Comparison of ENCODE assay signal across 36 cellular contexts in the genomic region with DNA sequence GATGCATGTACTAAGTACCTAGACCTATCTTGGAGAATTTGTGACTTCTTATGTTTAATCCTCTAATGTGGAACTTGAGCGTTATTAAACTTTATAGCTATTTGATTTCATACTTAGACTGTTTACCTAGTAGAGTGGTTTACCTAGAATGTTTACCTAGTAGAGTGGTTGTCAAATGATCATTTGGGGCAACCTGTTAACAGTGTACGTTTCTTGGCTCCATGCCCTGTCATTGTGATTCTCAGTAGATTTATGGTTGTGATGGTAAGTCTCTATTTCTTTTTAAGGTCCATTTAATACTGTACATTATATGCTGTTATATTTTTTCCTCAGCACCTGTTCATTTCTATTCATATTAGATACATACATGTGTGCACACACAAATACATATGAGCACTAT.
DNase-seq lines count a peak whose midpoint lies in the region; FAIRE-seq and TF ChIP-seq lines count a peak whose summit lies in the region.
"Had no signal": no experiment of that assay in that cellular context is flagged by ENCODE, and none has a peak within 500 bp of the region (broad histone marks: within the 10 kb centered on the region; RNA-seq: fewer than 3 reads in every experiment).

No MANE protein-coding gene starts in this region.

- POLR2A ChIA-PET in A673 (lab: Charles Lee; ENCODE audit: low non-redundant PET), result interaction anchor here (0.7 kb wide), 1 partner anchor 11 kb away, joined by 3 read pairs; no protein-coding TSS in a partner anchor

- no peak for TF ChIP-seq EP300 in Ishikawa (IDR thresholded peaks at IDR 0.05; ENCODE audit: borderline replicate concordance)

- FAIRE-seq in kidney (lab: Jason Lieb, UNC), result no peak
- FAIRE-seq: A549, D721Med, endothelial cell of umbilical vein, frontal cortex, GM12878, HepG2, keratinocyte, small intestine had no signal

- CTCF ChIA-PET in A673 (lab: Charles Lee), result no interaction called here

- no peaks in the 10 kb centered on the region for H3K27me3 Mint-ChIP-seq in endothelial cell (ENCODE audit: unreplicated experiment)
- H3K27me3 Mint-ChIP-seq: CD4-positive, CD25-positive, alpha-beta regulatory T cell had no signal

- H3K4me1 ChIP-seq in A673 (ENCODE audit: insufficient read depth, low read length, poor library complexity, severe bottlenecking) (no peaks in the 10 kb centered on the region), prostate gland (replicated peaks) (no peaks in the 10 kb centered on the region), kidney (ENCODE audit: control insufficient read depth in 1 of 2, insufficient read depth in 1 of 2, low read depth in 1 of 2, low read length in 2 of 2) (no peaks in the 10 kb centered on the region)
- H3K4me1 ChIP-seq: A549, heart right ventricle, right atrium auricular region, SJSA1, upper lobe of right lung had no signal

- no peak overlapping the region for H3K4me3 Mint-ChIP-seq in endothelial cell (ENCODE audit: unreplicated experiment)
- H3K4me3 Mint-ChIP-seq: CD4-positive, CD25-positive, alpha-beta regulatory T cell; H9 had no signal

- H3K9me3 Mint-ChIP-seq in endothelial cell (ENCODE audit: unreplicated experiment), result no peaks in the 10 kb centered on the region
- H3K9me3 Mint-ChIP-seq: activated naive CD4-positive, alpha-beta T cell treated with anti-CD3 and anti-CD28 coated beads, Interleukin-2, amount 50 U/mL, for 72 hours had no signal

- H3K36me3 ChIP-seq in A673 (ENCODE audit: insufficient read depth, low read length, poor library complexity, severe bottlenecking), result no peaks in the 10 kb centered on the region
- H3K36me3 ChIP-seq in prostate gland, result no peaks in the 10 kb centered on the region
- no peaks in the 10 kb centered on the region for H3K36me3 ChIP-seq in kidney (ENCODE audit: control insufficient read depth in 1 of 2, insufficient read depth in 2 of 2, low read length in 2 of 2)
- H3K36me3 ChIP-seq: brain microvascular endothelial cell, heart right ventricle, right atrium auricular region, SJSA1, upper lobe of right lung had no signal

- TF ChIP-seq RAD21 in Ishikawa (IDR thresholded peaks at IDR 0.05; ENCODE audit: low read depth), result no peak

- WGBS in prostate gland, result 36% methylated on average over 2 of the region's 2 CpGs

- H3K36me3 Mint-ChIP-seq in endothelial cell (ENCODE audit: low read depth, unreplicated experiment), result no peaks in the 10 kb centered on the region
- H3K36me3 Mint-ChIP-seq: activated naive CD4-positive, alpha-beta T cell treated with anti-CD3 and anti-CD28 coated beads, Interleukin-2, amount 50 U/mL, for 72 hours; CD4-positive, CD25-positive, alpha-beta regulatory T cell had no signal

- no peak overlapping the region for H3K9ac ChIP-seq in kidney (ENCODE audit: low read length in 2 of 2)

- H3K27me3 ChIP-seq in A673 (replicated peaks; ENCODE audit: insufficient read depth, low read depth, low read length, poor library complexity), result no peaks in the 10 kb centered on the region
- no peaks in the 10 kb centered on the region for H3K27me3 ChIP-seq in prostate gland (replicated peaks; ENCODE audit: insufficient read depth)
- H3K27me3 ChIP-seq: brain microvascular endothelial cell, dorsolateral prefrontal cortex, heart right ventricle, right atrium auricular region, SJSA1, upper lobe of right lung had no signal

- H3K27ac ChIP-seq in A673 (ENCODE audit: low read depth, low read length, poor library complexity, severe bottlenecking) (no peak overlapping the region), prostate gland (no peak overlapping the region), kidney (ENCODE audit: low read depth in 2 of 2, low read length in 2 of 2) (no peak overlapping the region)
- H3K27ac ChIP-seq: A549, brain microvascular endothelial cell, dorsolateral prefrontal cortex, heart right ventricle, right atrium auricular region, SJSA1, upper lobe of right lung, VCaP had no signal

- no TSS peak for BruUV-seq in A673 (replicated peaks; lab: Mats Ljungman, UMichigan)

- no peaks in the 10 kb centered on the region for H3K9me3 ChIP-seq in A673 (ENCODE audit: low read depth, low read length, poor library complexity, severe bottlenecking)
- H3K9me3 ChIP-seq in prostate gland, result no peaks in the 10 kb centered on the region
- peaks cover 0 to 3% of the 10 kb centered on the region in 2 donors for H3K9me3 ChIP-seq in kidney (ENCODE audit: control insufficient read depth in 1 of 2, low read length in 2 of 2)
- H3K9me3 ChIP-seq: A549, heart right ventricle, right atrium auricular region, SJSA1, upper lobe of right lung had no signal

- H3K4me3 ChIP-seq in A673 (ENCODE audit: low read depth, low read length, poor library complexity, severe bottlenecking), result no peak overlapping the region
- H3K4me3 ChIP-seq in prostate gland, result no peak overlapping the region
- no peak overlapping the region for H3K4me3 ChIP-seq in kidney (ENCODE audit: low read length in 2 of 2)
- H3K4me3 ChIP-seq: A549, dorsolateral prefrontal cortex, GM12878, heart right ventricle, right atrium auricular region, SJSA1, upper lobe of right lung had no signal

- no peak for TF ChIP-seq POLR2A in prostate gland (IDR thresholded peaks at IDR 0.05)

- DNase-seq in COR-L47 (lab: John Stamatoyannopoulos, UW), result peak; percentile 69
- DNase-seq in NCI-H2081 treated with DMSO at 0.1 percent for 48 hours (lab: John Stamatoyannopoulos, UW), result peak; percentile 62
- peak; percentile 49 for DNase-seq in NCI-H774 (lab: John Stamatoyannopoulos, UW)
- DNase-seq in A673 (ENCODE audit: low spot score), result no peak
- no peak for DNase-seq in prostate gland (ENCODE audit: low spot score)
- no peak for DNase-seq in endothelial cell (ENCODE audit: low spot score)
- DNase-seq in kidney, result no peak
- DNase-seq: activated CD4-positive, alpha-beta T cell treated with anti-CD3 and anti-CD28 coated beads for 4 hours; AML-193; amygdala; brain microvascular endothelial cell; CD4-positive, CD25-positive, alpha-beta regulatory T cell; cerebellar nuclear complex; dorsolateral prefrontal cortex; H9; heart right ventricle; Kasumi-1; MV-4-11; NCI-H2171 treated with DMSO at 0.1 percent for 48 hours; NCI-H526 treated with DMSO at 0.1 percent for 48 hours; small intestine; stimulated activated naive CD4-positive, alpha-beta T cell; T1000; upper lobe of right lung had no signal

- intact Hi-C loops in A673 (cut with micrococcal nuclease; ENCODE audit: unreplicated experiment), result no loop called here
- intact Hi-C loops in prostate gland (cut with DNase I), result no loop called here
- intact Hi-C loops in kidney (cut with DNase I), result no loop called here

- H3K27ac Mint-ChIP-seq in endothelial cell (ENCODE audit: unreplicated experiment), result no peak overlapping the region
- H3K27ac Mint-ChIP-seq: activated naive CD4-positive, alpha-beta T cell treated with anti-CD3 and anti-CD28 coated beads, Interleukin-2, amount 50 U/mL, for 72 hours; CD4-positive, CD25-positive, alpha-beta regulatory T cell; H9 had no signal

- TF ChIP-seq CTCF in A673 (conservative IDR thresholded peaks at IDR 0.05; ENCODE audit: low read depth, low read length), result no peak
- TF ChIP-seq CTCF in prostate gland (IDR thresholded peaks at IDR 0.05), result no peak
- TF ChIP-seq CTCF in endothelial cell (IDR thresholded peaks at IDR 0.05; ENCODE audit: unreplicated experiment), result no peak
- no peak for TF ChIP-seq CTCF in kidney (IDR thresholded peaks at IDR 0.05; ENCODE audit: borderline replicate concordance, extremely low read depth, insufficient read depth)

- no peaks in the 10 kb centered on the region for H3K4me1 Mint-ChIP-seq in endothelial cell (ENCODE audit: unreplicated experiment)
- H3K4me1 Mint-ChIP-seq: CD4-positive, CD25-positive, alpha-beta regulatory T cell had no signal

TF ChIP-seq in Ishikawa, 13 proteins besides CTCF, POLR2A, EP300 and RAD21:
- TF ChIP-seq NFIC (IDR thresholded peaks at IDR 0.05), result peak; percentile 57
- no peak for TF ChIP-seq CEBPB (IDR thresholded peaks at IDR 0.05)
- TF ChIP-seq, protein P1, sequence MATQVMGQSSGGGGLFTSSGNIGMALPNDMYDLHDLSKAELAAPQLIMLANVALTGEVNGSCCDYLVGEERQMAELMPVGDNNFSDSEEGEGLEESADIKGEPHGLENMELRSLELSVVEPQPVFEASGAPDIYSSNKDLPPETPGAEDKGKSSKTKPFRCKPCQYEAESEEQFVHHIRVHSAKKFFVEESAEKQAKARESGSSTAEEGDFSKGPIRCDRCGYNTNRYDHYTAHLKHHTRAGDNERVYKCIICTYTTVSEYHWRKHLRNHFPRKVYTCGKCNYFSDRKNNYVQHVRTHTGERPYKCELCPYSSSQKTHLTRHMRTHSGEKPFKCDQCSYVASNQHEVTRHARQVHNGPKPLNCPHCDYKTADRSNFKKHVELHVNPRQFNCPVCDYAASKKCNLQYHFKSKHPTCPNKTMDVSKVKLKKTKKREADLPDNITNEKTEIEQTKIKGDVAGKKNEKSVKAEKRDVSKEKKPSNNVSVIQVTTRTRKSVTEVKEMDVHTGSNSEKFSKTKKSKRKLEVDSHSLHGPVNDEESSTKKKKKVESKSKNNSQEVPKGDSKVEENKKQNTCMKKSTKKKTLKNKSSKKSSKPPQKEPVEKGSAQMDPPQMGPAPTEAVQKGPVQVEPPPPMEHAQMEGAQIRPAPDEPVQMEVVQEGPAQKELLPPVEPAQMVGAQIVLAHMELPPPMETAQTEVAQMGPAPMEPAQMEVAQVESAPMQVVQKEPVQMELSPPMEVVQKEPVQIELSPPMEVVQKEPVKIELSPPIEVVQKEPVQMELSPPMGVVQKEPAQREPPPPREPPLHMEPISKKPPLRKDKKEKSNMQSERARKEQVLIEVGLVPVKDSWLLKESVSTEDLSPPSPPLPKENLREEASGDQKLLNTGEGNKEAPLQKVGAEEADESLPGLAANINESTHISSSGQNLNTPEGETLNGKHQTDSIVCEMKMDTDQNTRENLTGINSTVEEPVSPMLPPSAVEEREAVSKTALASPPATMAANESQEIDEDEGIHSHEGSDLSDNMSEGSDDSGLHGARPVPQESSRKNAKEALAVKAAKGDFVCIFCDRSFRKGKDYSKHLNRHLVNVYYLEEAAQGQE (IDR thresholded peaks at IDR 0.05; ENCODE audit: low read depth), result no peak

Comparison
In these comparisons a context has a peak if more than half of its experiments do, and no peak if none do; other contexts are left out.
1. DNase-seq: peak in COR-L47 (single experiment), NCI-H2081 treated with DMSO at 0.1 percent for 48 hours (single experiment) and NCI-H774 (single experiment); none in A673 (single experiment), prostate gland (single experiment), endothelial cell (single experiment) and kidney (single experiment).